15 cellular contexts compared by ENCODE assay signal in genomic region chr22:41478473-41478872, GRCh38. TPM values are rescaled to one million over a fixed set of nuclear protein-coding genes. Genes with fewer than 3 reads are reported as not detected.
A peak's percentile ranks its signal among the peaks of the same experiment; 100 is the strongest.
DNase-seq lines count a peak whose midpoint lies in the region; ATAC-seq and TF ChIP-seq lines count a peak whose summit lies in the region.
"Had no signal": no experiment of that assay in that cellular context is flagged by ENCODE, and none has a peak within 500 bp of the region (broad histone marks: within the 10 kb centered on the region; RNA-seq: fewer than 3 reads in every experiment).

No MANE protein-coding gene starts in this region.

- H4K20me1 ChIP-seq in BLaER1 (peaks cover 50% of the 10 kb centered on the region), GM23338 (replicated peaks; ENCODE audit: insufficient read depth) (peaks cover 35% of the 10 kb centered on the region)

- H3K27ac ChIP-seq in BLaER1 (peak overlapping the region; percentile 73), GM23338 (ENCODE audit: low read depth) (0 out of 2 replicates have a peak overlapping the region, but pooled peaks have one; percentile 68), cingulate gyrus (ENCODE audit: low read depth, low read length) (peak overlapping the region; percentile 90)
- H3K27ac ChIP-seq in CD4-positive, alpha-beta T cell (ENCODE audit: low read depth, low read length) = no peak overlapping the region
- H3K27ac ChIP-seq: pancreas had no signal

- peaks cover 48% of the 10 kb centered on the region for H3K4me1 Mint-ChIP-seq in GM23338
- peaks cover 41% of the 10 kb centered on the region for H3K4me1 Mint-ChIP-seq in CD4-positive, alpha-beta T cell (ENCODE audit: low read depth)

- no peak for DNase-seq in GM23338 (ENCODE audit: low spot score)
- DNase-seq in posterior vena cava (ENCODE audit: low spot score) = peak; percentile 19
- DNase-seq in SKM-1 (lab: John Stamatoyannopoulos, UW; ENCODE audit: unreplicated experiment) = no peak
- DNase-seq in epidermal melanocyte (ENCODE audit: insufficient read length, low spot score) = no peak
- no peak for DNase-seq in CD4-positive, alpha-beta T cell
- DNase-seq: amniotic stem cell; DND-41; NCI-H1048; pancreas; stimulated activated CD4-positive, alpha-beta T cell treated with anti-CD3 and anti-CD28 coated beads, Interleukin-15, amount 100 ng/mL, for 24 hours; SW 1271 had no signal

- no peaks in the 10 kb centered on the region for H3K9me3 Mint-ChIP-seq in GM23338
- no peaks in the 10 kb centered on the region for H3K9me3 Mint-ChIP-seq in CD4-positive, alpha-beta T cell
- H3K9me3 Mint-ChIP-seq: dendritic cell treated with granulocyte-macrophage colony-stimulating factor and Interleukin-4, amounts not matched to agents 40 ng/mL and 50 ng/mL, for 4 days had no signal

- H3K4me2 ChIP-seq in BLaER1 (peak overlapping the region; percentile 90), GM23338 (no peak overlapping the region)

- intact Hi-C loops in posterior vena cava (cut with DNase I) = loop anchor here in 1 of 2 donors (5.0 kb wide), 1 partner anchor 34 kb away; no protein-coding TSS in a partner anchor
- intact Hi-C loops in CD4-positive, alpha-beta T cell (cut with DNase I, micrococcal nuclease) = loop anchor here in 1 of 2 experiments (5.0 kb wide), 1 partner anchor 44 kb away; no protein-coding TSS in a partner anchor

- no peak for TF ChIP-seq CTCF in GM23338 (conservative IDR thresholded peaks at IDR 0.05; ENCODE audit: low read depth in 2 of 2)
- no peak for TF ChIP-seq CTCF in CD4-positive, alpha-beta T cell (IDR thresholded peaks at IDR 0.05)

- H3K36me3 ChIP-seq in BLaER1 (peaks cover 15% of the 10 kb centered on the region), GM23338 (ENCODE audit: insufficient read depth) (no peaks in the 10 kb centered on the region)
- H3K36me3 ChIP-seq: pancreas had no signal

- H3K36me3 Mint-ChIP-seq in GM23338 (ENCODE audit: low read depth) = no peaks in the 10 kb centered on the region; the same call in 2 of the 3 replicates
- H3K36me3 Mint-ChIP-seq in CD4-positive, alpha-beta T cell (ENCODE audit: low read depth) = peaks cover 10% of the 10 kb centered on the region

- no peak overlapping the region for H2AFZ ChIP-seq in GM23338

- H3K27me3 ChIP-seq in BLaER1 = no peaks in the 10 kb centered on the region
- no peaks in the 10 kb centered on the region for H3K27me3 ChIP-seq in GM23338 (ENCODE audit: insufficient read depth)
- no peaks in the 10 kb centered on the region for H3K27me3 ChIP-seq in CD4-positive, alpha-beta T cell (ENCODE audit: control insufficient read depth, insufficient read depth, low read length)
- H3K27me3 ChIP-seq: pancreas had no signal

- H3F3A ChIP-seq in GM23338 (replicated peaks; ENCODE audit: low read depth) = peaks cover 22% of the 10 kb centered on the region; the same call in 1 of the 2 replicates

- H3K4me1 ChIP-seq in BLaER1 = peaks cover 63% of the 10 kb centered on the region
- H3K4me1 ChIP-seq in GM23338 (ENCODE audit: insufficient read depth) = peaks cover 41% of the 10 kb centered on the region

- POLR2A ChIA-PET in CD4-positive, alpha-beta T cell (lab: Charles Lee) = interaction anchor here (1.1 kb wide), 1 partner anchor 10 kb away, joined by 4 read pairs; the partner anchor contains the start of genes ACO2 and PHF5A

- CTCF ChIA-PET in CD4-positive, alpha-beta T cell (lab: Charles Lee) = interaction anchor here (1.0 kb wide), 1 partner anchor 75 kb away, joined by 3 read pairs; no protein-coding TSS in a partner anchor

- H3K4me3 ChIP-seq in BLaER1 (peak overlapping the region; percentile 36), GM23338 (no peak overlapping the region)
- H3K4me3 ChIP-seq: pancreas had no signal

- H3K9ac ChIP-seq in BLaER1 = peak overlapping the region; percentile 64; the same call in 1 of the 2 replicates

- peaks cover 99% of the 10 kb centered on the region for H3K79me2 ChIP-seq in GM23338 (replicated peaks; ENCODE audit: insufficient read depth)

- no peak for ATAC-seq in GM23338
- ATAC-seq in HG03108 (IDR thresholded peaks at IDR 0.05; ENCODE audit: unreplicated experiment) = no peak
- ATAC-seq in CD4-positive, alpha-beta T cell (ENCODE audit: poor library complexity) = no peak

- H3K27ac Mint-ChIP-seq in GM23338 = no peak overlapping the region
- H3K27ac Mint-ChIP-seq in CD4-positive, alpha-beta T cell = no peak overlapping the region
- H3K27ac Mint-ChIP-seq: dendritic cell treated with granulocyte-macrophage colony-stimulating factor and Interleukin-4, amounts not matched to agents 40 ng/mL and 50 ng/mL, for 4 days had no signal

- H3K9me2 ChIP-seq in GM23338 (ENCODE audit: insufficient read depth) = no peaks in the 10 kb centered on the region

- H3K27me3 Mint-ChIP-seq in GM23338 (ENCODE audit: insufficient read depth, low read depth, poor library complexity) = peaks cover 8% of the 10 kb centered on the region
- H3K27me3 Mint-ChIP-seq in CD4-positive, alpha-beta T cell = no peaks in the 10 kb centered on the region
- H3K27me3 Mint-ChIP-seq: dendritic cell treated with granulocyte-macrophage colony-stimulating factor and Interleukin-4, amounts not matched to agents 40 ng/mL and 50 ng/mL, for 4 days had no signal

- H3K9me3 ChIP-seq in BLaER1 = peaks cover 12% of the 10 kb centered on the region; the same call in 1 of the 2 replicates
- no peaks in the 10 kb centered on the region for H3K9me3 ChIP-seq in CD4-positive, alpha-beta T cell (ENCODE audit: control insufficient read depth, low read length)
- H3K9me3 ChIP-seq: pancreas had no signal

- H3K4me3 Mint-ChIP-seq in GM23338 = no peak overlapping the region
- H3K4me3 Mint-ChIP-seq in CD4-positive, alpha-beta T cell = no peak overlapping the region
- H3K4me3 Mint-ChIP-seq: dendritic cell treated with granulocyte-macrophage colony-stimulating factor and Interleukin-4, amounts not matched to agents 40 ng/mL and 50 ng/mL, for 4 days had no signal

TF ChIP-seq in GM23338, 12 proteins besides CTCF, POLR2A, EP300 and RAD21 (continues in another document):
- TF ChIP-seq POLR2AphosphoS5 (IDR thresholded peaks at IDR 0.05; ENCODE audit: low read depth) (no peak), EZH2phosphoT487 (IDR thresholded peaks at IDR 0.05; ENCODE audit: unreplicated experiment) (no peak), ZNF114 (CRISPR knock-in tag; IDR thresholded peaks at IDR 0.05) (no peak), REST (IDR thresholded peaks at IDR 0.05; ENCODE audit: unreplicated experiment) (no peak), STAT1 (IDR thresholded peaks at IDR 0.05; ENCODE audit: unreplicated experiment) (no peak), ETS1 (IDR thresholded peaks at IDR 0.05) (no peak), ZNF331 (CRISPR knock-in tag; IDR thresholded peaks at IDR 0.05; ENCODE audit: low read depth) (no peak), EZH2 (IDR thresholded peaks at IDR 0.05; ENCODE audit: low read depth, unreplicated experiment) (no peak), NANOG (IDR thresholded peaks at IDR 0.05; ENCODE audit: borderline replicate concordance) (no peak), CREB1 (CRISPR knock-in tag; IDR thresholded peaks at IDR 0.05; ENCODE audit: low read depth) (no peak), JUNB (IDR thresholded peaks at IDR 0.05; ENCODE audit: unreplicated experiment) (no peak)

RNA-seq across cellular contexts. Expression of gene ACO2, which starts 9.6 kb away (rescaled TPM):
- total RNA-seq in GM23338 (2014; rRNA removed; shearing (Covaris generic)) = 77.8 and 79.7 TPM in 2 replicates
- polyA plus RNA-seq in GM23338 (2016; fragmentation: Nextera tagmentation; extraction: Ambion mirVana) = 33.4 and 36.2 TPM in 2 replicates
- 10 to 100 TPM; 61.4 to 63.8 TPM for total RNA-seq in posterior vena cava
- total RNA-seq in CD4-positive, alpha-beta T cell = 10 to 100 TPM; 69.5 to 71.9 TPM

RNA-seq across cellular contexts. Expression of gene PHF5A, which starts 10.0 kb away (rescaled TPM):
- total RNA-seq in GM23338 (2014; rRNA removed; shearing (Covaris generic)) = 108 and 115 TPM in 2 replicates
- polyA plus RNA-seq in GM23338 (2016; fragmentation: Nextera tagmentation; extraction: Ambion mirVana) = 49.4 and 52.4 TPM in 2 replicates
- 10 to 100 TPM; 27.5 to 33.5 TPM for total RNA-seq in posterior vena cava
- 10 to 100 TPM; 41.3 to 44.2 TPM for total RNA-seq in CD4-positive, alpha-beta T cell

RNA-seq across cellular contexts. Expression of gene TOB2, which starts 31.9 kb away (rescaled TPM):
- 43.0 and 47.2 TPM in 2 replicates for total RNA-seq in GM23338 (2014; rRNA removed; shearing (Covaris generic))
- polyA plus RNA-seq in GM23338 (2016; fragmentation: Nextera tagmentation; extraction: Ambion mirVana) = 26.7 and 27.3 TPM in 2 replicates
- total RNA-seq in posterior vena cava = 10 to 100 TPM; 36.8 to 37.0 TPM
- 10 to 100 TPM; 21.0 to 26.7 TPM for total RNA-seq in CD4-positive, alpha-beta T cell
